ENCODE assay signal across 1 cellular context in the genomic region with DNA sequence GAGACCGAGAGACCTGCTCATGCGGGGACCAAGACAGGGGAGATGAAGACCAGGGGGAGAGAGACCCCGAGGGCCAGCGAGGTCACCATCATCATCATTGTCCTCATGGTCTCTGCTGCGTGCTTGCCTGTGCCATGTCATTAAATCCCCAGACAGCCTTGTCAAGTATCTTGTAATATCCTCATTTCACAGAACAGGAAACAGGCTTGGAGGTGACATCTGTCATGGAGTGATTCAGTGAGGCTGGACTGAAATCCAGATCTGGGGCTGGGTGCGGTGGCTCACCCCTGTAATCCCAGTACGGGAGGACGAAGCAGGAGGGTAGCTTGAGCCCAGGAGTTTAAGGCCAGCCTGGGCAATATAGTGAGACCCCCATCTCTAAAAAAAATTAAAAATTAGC.
TF ChIP-seq lines count a peak whose summit lies in the region.

No MANE protein-coding gene starts in this region.

TF ChIP-seq in IMR-90, 13 proteins besides CTCF, POLR2A, EP300 and RAD21 (continued from another document):
- TF ChIP-seq, protein P1, sequence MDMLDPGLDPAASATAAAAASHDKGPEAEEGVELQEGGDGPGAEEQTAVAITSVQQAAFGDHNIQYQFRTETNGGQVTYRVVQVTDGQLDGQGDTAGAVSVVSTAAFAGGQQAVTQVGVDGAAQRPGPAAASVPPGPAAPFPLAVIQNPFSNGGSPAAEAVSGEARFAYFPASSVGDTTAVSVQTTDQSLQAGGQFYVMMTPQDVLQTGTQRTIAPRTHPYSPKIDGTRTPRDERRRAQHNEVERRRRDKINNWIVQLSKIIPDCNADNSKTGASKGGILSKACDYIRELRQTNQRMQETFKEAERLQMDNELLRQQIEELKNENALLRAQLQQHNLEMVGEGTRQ (IDR thresholded peaks at IDR 0.05; ENCODE audit: low read depth, low read length): no peak
- TF ChIP-seq RCOR1 (IDR thresholded peaks at IDR 0.05; ENCODE audit: insufficient replicate concordance, low read length) (no peak), MAZ (IDR thresholded peaks at IDR 0.05; ENCODE audit: borderline replicate concordance, low read depth, low read length) (no peak), MXI1 (IDR thresholded peaks at IDR 0.05; ENCODE audit: borderline replicate concordance, low read depth, low read length) (no peak)
